In genomic region chr17:77494664-77495435, GRCh38 we compare ENCODE assay signal across 8 cellular contexts.
DNase-seq lines count a peak whose midpoint lies in the region; ATAC-seq and TF ChIP-seq lines count a peak whose summit lies in the region.

No MANE protein-coding gene starts in this region.

- peaks cover 1 to 15% of the 10 kb centered on the region in 2 donors for H3K36me3 Mint-ChIP-seq in activated T-cell treated with anti-CD3 and anti-CD28 coated beads, Interleukin-2, amount 50 U/mL, for 72 hours (ENCODE audit: insufficient read depth in 2 of 2)
- peaks cover 5% of the 10 kb centered on the region for H3K36me3 Mint-ChIP-seq in neural progenitor cell

- H3K36me3 ChIP-seq in neural progenitor cell, result no peaks in the 10 kb centered on the region

- H3K9me3 Mint-ChIP-seq in activated T-cell treated with anti-CD3 and anti-CD28 coated beads, Interleukin-2, amount 50 U/mL, for 72 hours, result no peaks in the 10 kb centered on the region
- H3K9me3 Mint-ChIP-seq in neural progenitor cell, result no peaks in the 10 kb centered on the region

- no peak overlapping the region for H3K4me3 ChIP-seq in neural progenitor cell

- H3K27ac ChIP-seq in neural progenitor cell (no peak overlapping the region), substantia nigra (ENCODE audit: low read depth, low read length, poor library complexity, severe bottlenecking) (no peak overlapping the region)

- peaks cover 25% of the 10 kb centered on the region for H4K20me1 ChIP-seq in neural progenitor cell (ENCODE audit: low read depth)

- H3K4me1 Mint-ChIP-seq in activated T-cell treated with anti-CD3 and anti-CD28 coated beads, Interleukin-2, amount 50 U/mL, for 72 hours (ENCODE audit: low read depth), result peaks cover 26% of the 10 kb centered on the region
- H3K4me1 Mint-ChIP-seq in neural progenitor cell, result peaks cover 3% of the 10 kb centered on the region

- peak; percentile 67 for ATAC-seq in HG03354 (IDR thresholded peaks at IDR 0.05; ENCODE audit: poor library complexity, severe bottlenecking, unreplicated experiment)
- peak; percentile 64 to 74 for ATAC-seq in activated T-cell treated with anti-CD3 and anti-CD28 coated beads, Interleukin-2, amount 50 U/mL, for 72 hours (replicated peaks in 1 of 2)

- no peak overlapping the region for H3K9ac ChIP-seq in neural progenitor cell

- H3K27ac Mint-ChIP-seq in activated T-cell treated with anti-CD3 and anti-CD28 coated beads, Interleukin-2, amount 50 U/mL, for 72 hours, result peak overlapping the region; percentile 80
- H3K27ac Mint-ChIP-seq in neural progenitor cell, result no peak overlapping the region

- H3K9me3 ChIP-seq in neural progenitor cell (ENCODE audit: low read depth), result no peaks in the 10 kb centered on the region

- peak; percentile 70 for DNase-seq in DMS53 (lab: John Stamatoyannopoulos, UW)
- peak; percentile 70 to 82 for DNase-seq in activated T-cell treated with anti-CD3 and anti-CD28 coated beads, Interleukin-2, amount 50 U/mL, for 72 hours
- DNase-seq in fibroblast of peridontal ligament (ENCODE audit: extremely low read depth), result peak; percentile 75
- DNase-seq in neural progenitor cell (ENCODE audit: low spot score), result peak; percentile 87
- DNase-seq in substantia nigra (lab: John Stamatoyannopoulos, UW), result peak in 41 of 49 donors; percentile 19 to 81 (median 55)
- no peak for DNase-seq in NCI-H1092 treated with DMSO at 0.1 percent for 48 hours (lab: John Stamatoyannopoulos, UW)

- peaks cover 4% of the 10 kb centered on the region for H3K4me1 ChIP-seq in neural progenitor cell

- H2AFZ ChIP-seq in neural progenitor cell (replicated peaks), result no peak overlapping the region

- H3K27me3 Mint-ChIP-seq in activated T-cell treated with anti-CD3 and anti-CD28 coated beads, Interleukin-2, amount 50 U/mL, for 72 hours (ENCODE audit: low read depth), result no peaks in the 10 kb centered on the region
- H3K27me3 Mint-ChIP-seq in neural progenitor cell (ENCODE audit: insufficient read depth, low read depth), result peaks cover 4% of the 10 kb centered on the region

- peaks cover 23% of the 10 kb centered on the region for H3F3A ChIP-seq in neural progenitor cell (ENCODE audit: low read depth)

- H3K79me2 ChIP-seq in neural progenitor cell (ENCODE audit: low read depth), result no peaks in the 10 kb centered on the region

- TF ChIP-seq CTCF in neural progenitor cell (IDR thresholded peaks at IDR 0.05), result peak; percentile 88

- no peak overlapping the region for H3K4me3 Mint-ChIP-seq in activated T-cell treated with anti-CD3 and anti-CD28 coated beads, Interleukin-2, amount 50 U/mL, for 72 hours
- no peak overlapping the region for H3K4me3 Mint-ChIP-seq in neural progenitor cell

- no peaks in the 10 kb centered on the region for H3K27me3 ChIP-seq in neural progenitor cell

- H3K4me2 ChIP-seq in neural progenitor cell, result no peak overlapping the region

TF ChIP-seq in PFSK-1, 5 proteins besides CTCF, POLR2A, EP300 and RAD21:
- TF ChIP-seq REST (IDR thresholded peaks at IDR 0.05; ENCODE audit: insufficient read depth in 1 of 2, low read depth in 2 of 2, low read length in 2 of 2) (0 out of 4 replicates have a peak, but pooled peaks of 1 of the 2 experiments have one; percentile 9), SIN3A (IDR thresholded peaks at IDR 0.05; ENCODE audit: borderline replicate concordance, insufficient read depth, low read length) (no peak), FOXP2 (optimal IDR thresholded peaks at IDR 0.05; ENCODE audit: borderline replicate concordance, extremely low read depth, extremely low read length, insufficient read depth) (peak; percentile 43), POLR2AphosphoS5 (IDR thresholded peaks at IDR 0.05; ENCODE audit: low read depth, low read length) (no peak)
